8 cellular contexts compared by ENCODE assay signal in the genomic region with DNA sequence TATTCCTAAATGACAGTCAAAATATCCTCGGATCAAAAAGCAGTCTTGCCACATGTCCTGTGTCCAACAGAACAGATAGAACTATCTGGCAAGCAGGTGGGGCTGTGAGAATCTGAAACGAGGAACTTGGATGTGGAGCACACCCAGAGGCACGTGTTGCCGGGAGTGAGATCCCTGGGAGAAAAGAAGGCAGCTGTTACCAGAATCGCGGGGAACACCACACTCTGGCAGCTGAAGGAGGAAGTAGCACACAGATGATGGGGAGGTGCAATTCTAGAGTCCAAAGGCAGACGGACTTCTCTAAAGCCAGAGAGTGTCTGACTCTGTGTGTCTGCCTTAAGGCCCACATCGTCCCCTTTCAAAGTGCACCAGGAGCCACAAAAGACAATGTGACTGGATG. TPM values are rescaled to one million over a fixed set of nuclear protein-coding genes. Genes with fewer than 3 reads are reported as not detected.
DNase-seq lines count a peak whose midpoint lies in the region; ATAC-seq and TF ChIP-seq lines count a peak whose summit lies in the region.

No MANE protein-coding gene starts in this region.

- no peak overlapping the region for H3K4me3 ChIP-seq in mucosa of descending colon
- H3K4me3 ChIP-seq in PC-9, result no peak overlapping the region

- DNase-seq in DMS53 (lab: John Stamatoyannopoulos, UW) (peak; percentile 79), activated B cell treated with CpG ODN at 0.5 μM for 24 hours (no peak), mucosa of descending colon (peak; percentile 76 to 85 (median 78)), PC-9 (no peak)
- DNase-seq in stimulated activated CD8-positive, alpha-beta memory T cell treated with anti-CD3 and anti-CD28 coated beads, Interleukin-4, amount 100 ng/mL, for 48 hours, result no peak

- no peaks in the 10 kb centered on the region for H3K9me3 ChIP-seq in mucosa of descending colon
- H3K9me3 ChIP-seq in PC-9 (ENCODE audit: insufficient read depth, low read depth), result no peaks in the 10 kb centered on the region

- H3K4me1 Mint-ChIP-seq in activated B cell treated with CpG ODN at 0.5 μM for 24 hours, result peaks cover 19% of the 10 kb centered on the region

- ATAC-seq in HG02870 (IDR thresholded peaks at IDR 0.05; ENCODE audit: unreplicated experiment), result peak; percentile 46
- ATAC-seq in activated B cell treated with CpG ODN at 0.5 μM for 24 hours (ENCODE audit: low read depth), result peak; percentile 34
- peak; percentile 94 for ATAC-seq in mucosa of descending colon
- no peak for ATAC-seq in HG02970 (IDR thresholded peaks at IDR 0.05; ENCODE audit: low FRiP score, unreplicated experiment)
- no peak for ATAC-seq in HG03469 (IDR thresholded peaks at IDR 0.05; ENCODE audit: unreplicated experiment)

- TF ChIP-seq CTCF in activated B cell treated with CpG ODN at 0.5 μM for 24 hours (IDR thresholded peaks at IDR 0.05) (no peak), mucosa of descending colon (IDR thresholded peaks at IDR 0.05) (no peak), PC-9 (conservative IDR thresholded peaks at IDR 0.05) (no peak)

- intact Hi-C loops in activated B cell treated with CpG ODN at 0.5 μM for 24 hours (cut with micrococcal nuclease) (no loop called here), mucosa of descending colon (cut with DNase I, micrococcal nuclease) (no loop called here), PC-9 (cut with micrococcal nuclease; ENCODE audit: unreplicated experiment) (no loop called here)

- no peaks in the 10 kb centered on the region for H3F3A ChIP-seq in PC-9 (ENCODE audit: insufficient read depth, low read depth)

- POLR2A ChIA-PET in activated B cell treated with CpG ODN at 0.5 μM for 24 hours (lab: Charles Lee), result interaction anchor here (1.1 kb wide), 1 partner anchor 9 kb away, joined by 7 read pairs; no protein-coding TSS in a partner anchor
- POLR2A ChIA-PET in PC-9 (lab: Charles Lee; ENCODE audit: unreplicated experiment), result no interaction called here

- H3K36me3 Mint-ChIP-seq in activated B cell treated with CpG ODN at 0.5 μM for 24 hours (ENCODE audit: low read depth), result peaks cover 11% of the 10 kb centered on the region

- H3K9me3 Mint-ChIP-seq in activated B cell treated with CpG ODN at 0.5 μM for 24 hours, result no peaks in the 10 kb centered on the region

- no peaks in the 10 kb centered on the region for H3K27me3 ChIP-seq in PC-9 (ENCODE audit: insufficient read depth, low read depth)

- CTCF ChIA-PET in activated B cell treated with CpG ODN at 0.5 μM for 24 hours (lab: Charles Lee), result no interaction called here
- CTCF ChIA-PET in PC-9 (lab: Charles Lee), result no interaction called here

- H3K36me3 ChIP-seq in mucosa of descending colon (ENCODE audit: low read depth) (no peaks in the 10 kb centered on the region), PC-9 (ENCODE audit: low read depth) (0 out of 2 replicates have a peak, but pooled peaks cover 4% of the 10 kb centered on the region)

- no peak overlapping the region for H3K27ac ChIP-seq in PC-9

- H3K27me3 Mint-ChIP-seq in activated B cell treated with CpG ODN at 0.5 μM for 24 hours, result no peaks in the 10 kb centered on the region

- H3K9me2 ChIP-seq in PC-9 (ENCODE audit: insufficient read depth), result no peaks in the 10 kb centered on the region

- H2AFZ ChIP-seq in PC-9, result no peak overlapping the region

- H3K4me2 ChIP-seq in PC-9, result no peak overlapping the region

- H3K4me1 ChIP-seq in mucosa of descending colon (ENCODE audit: low read depth), result peaks cover 15% of the 10 kb centered on the region
- H3K4me1 ChIP-seq in PC-9 (replicated peaks; ENCODE audit: insufficient read depth), result no peaks in the 10 kb centered on the region

- no TSS peak for BruUV-seq in PC-9 (replicated peaks; lab: Mats Ljungman, UMichigan)

- peak overlapping the region; percentile 50 for H3K27ac Mint-ChIP-seq in activated B cell treated with CpG ODN at 0.5 μM for 24 hours

- H4K20me1 ChIP-seq in PC-9 (ENCODE audit: insufficient read depth), result peaks cover 100% of the 10 kb centered on the region

- H3K4me3 Mint-ChIP-seq in activated B cell treated with CpG ODN at 0.5 μM for 24 hours, result no peak overlapping the region

- peaks cover 100% of the 10 kb centered on the region for H3K79me2 ChIP-seq in PC-9 (ENCODE audit: low read depth)

RNA-seq across cellular contexts. Expression of a gene that starts 22.3 kb away (rescaled TPM):
- total RNA-seq in activated B cell treated with CpG ODN at 0.5 μM for 24 hours (83.5 and 85.0 TPM in 2 replicates), mucosa of descending colon (10 to 100 TPM; 23.8 to 36.0 (median 28.0) TPM), PC-9 (2021) (55.4 and 62.8 TPM in 2 replicates)

Comparison
In these comparisons a context has a peak if more than half of its experiments do, and no peak if none do; other contexts are left out.
1. DNase-seq: peak in DMS53 (single experiment) and mucosa of descending colon (3 of 3); none in activated B cell treated with CpG ODN at 0.5 μM for 24 hours (single experiment), stimulated activated CD8-positive, alpha-beta memory T cell treated with anti-CD3 and anti-CD28 coated beads, Interleukin-4, amount 100 ng/mL, for 48 hours (single experiment) and PC-9 (0 of 2).
2. ATAC-seq: peak in HG02870 (single experiment), activated B cell treated with CpG ODN at 0.5 μM for 24 hours (single experiment) and mucosa of descending colon (single experiment); none in HG02970 (single experiment) and HG03469 (single experiment).